Comparison of ENCODE assay signal across 14 cellular contexts in the genomic region with DNA sequence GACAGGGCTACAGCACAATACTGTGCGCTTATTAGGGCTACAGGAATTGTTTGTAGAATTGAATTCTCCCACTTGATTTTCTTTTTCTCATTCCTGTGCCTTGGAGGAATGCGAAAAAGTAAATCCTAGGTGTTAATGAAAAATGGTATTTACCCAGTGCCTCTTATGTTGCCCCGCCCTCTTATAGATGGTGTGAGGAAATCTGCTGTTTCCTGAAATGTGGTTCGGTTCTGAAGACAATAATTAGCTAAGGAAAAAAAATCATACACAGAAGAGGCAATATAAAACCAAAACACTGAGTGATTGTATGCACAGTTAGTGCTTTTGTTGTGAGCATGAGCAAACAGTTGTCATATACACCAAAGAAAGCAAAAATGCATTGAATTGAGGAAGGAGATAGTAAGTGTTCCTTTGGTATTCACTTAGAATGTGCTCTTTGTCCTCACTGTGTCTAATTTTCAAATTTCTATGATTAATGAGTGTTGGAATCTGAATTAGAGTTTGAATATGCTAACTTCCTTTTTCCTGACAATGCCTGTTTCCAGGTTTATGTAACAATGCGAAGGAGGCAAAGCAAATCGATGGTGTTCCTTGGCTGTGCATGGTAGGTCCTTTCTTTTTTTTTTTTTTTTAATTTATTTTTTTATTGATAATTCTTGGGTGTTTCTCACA.
"Had no signal": no experiment of that assay in that cellular context is flagged by ENCODE, and none has a peak within 500 bp of the region (broad histone marks: within the 10 kb centered on the region; RNA-seq: fewer than 3 reads in every experiment).

No MANE protein-coding gene starts in this region.

- DNase-seq: activated CD4-positive, alpha-beta T cell treated with anti-CD3 and anti-CD28 coated beads for 48 hours; activated naive CD4-positive, alpha-beta T cell treated with anti-CD3 and anti-CD28 coated beads for 36 hours; activated T-cell treated with anti-CD3 and anti-CD28 coated beads for 4 hours; central memory CD4-positive, alpha-beta T cell; effector memory CD8-positive, alpha-beta T cell; heart left ventricle; left ventricle myocardium inferior; stimulated activated CD4-positive, alpha-beta T cell treated with anti-CD3 and anti-CD28 coated beads, Interleukin-4, amount 100 ng/mL, for 4 hours; stimulated activated naive CD8-positive, alpha-beta T cell treated with anti-CD3 and anti-CD28 coated beads, Interleukin-15, amount 100 ng/mL, for 72 hours; T-cell; testis had no signal

- H3K4me1 Mint-ChIP-seq: activated T-helper 17 cell treated with anti-CD3 and anti-CD28 coated beads, Interleukin-2, amount 50 U/mL, for 72 hours; stimulated activated naive CD8-positive, alpha-beta T cell treated with anti-CD3 and anti-CD28 coated beads, Interleukin-15, amount 100 ng/mL, for 72 hours; T-cell had no signal

- H3K36me3 Mint-ChIP-seq: T-cell had no signal

- H3K27ac ChIP-seq: coronary artery, heart left ventricle, left ventricle myocardium inferior, testis had no signal

- H3K4me1 ChIP-seq: heart left ventricle, left ventricle myocardium inferior, testis had no signal

- H3K9me3 ChIP-seq: heart left ventricle, left ventricle myocardium inferior, testis had no signal

- H3K4me3 Mint-ChIP-seq: activated naive CD4-positive, alpha-beta T cell treated with anti-CD3 and anti-CD28 coated beads for 36 hours; activated T-helper 17 cell treated with anti-CD3 and anti-CD28 coated beads, Interleukin-2, amount 50 U/mL, for 72 hours; effector memory CD8-positive, alpha-beta T cell; stimulated activated naive CD8-positive, alpha-beta T cell treated with anti-CD3 and anti-CD28 coated beads, Interleukin-15, amount 100 ng/mL, for 72 hours; T-cell had no signal

- H3K9me3 Mint-ChIP-seq: activated naive CD4-positive, alpha-beta T cell treated with anti-CD3 and anti-CD28 coated beads for 36 hours; activated T-helper 17 cell treated with anti-CD3 and anti-CD28 coated beads, Interleukin-2, amount 50 U/mL, for 72 hours; effector memory CD8-positive, alpha-beta T cell; stimulated activated naive CD8-positive, alpha-beta T cell treated with anti-CD3 and anti-CD28 coated beads, Interleukin-15, amount 100 ng/mL, for 72 hours had no signal

- H3K36me3 ChIP-seq: heart left ventricle, left ventricle myocardium inferior had no signal

- H3K27ac Mint-ChIP-seq: activated naive CD4-positive, alpha-beta T cell treated with anti-CD3 and anti-CD28 coated beads for 36 hours; activated T-helper 17 cell treated with anti-CD3 and anti-CD28 coated beads, Interleukin-2, amount 50 U/mL, for 72 hours; effector memory CD8-positive, alpha-beta T cell; stimulated activated naive CD8-positive, alpha-beta T cell treated with anti-CD3 and anti-CD28 coated beads, Interleukin-15, amount 100 ng/mL, for 72 hours; T-cell had no signal

- H3K4me3 ChIP-seq: coronary artery, heart left ventricle, left ventricle myocardium inferior, testis had no signal

- ATAC-seq: activated T-helper 17 cell treated with anti-CD3 and anti-CD28 coated beads, Interleukin-2, amount 50 U/mL, for 72 hours; effector memory CD8-positive, alpha-beta T cell; esophagus mucosa; heart left ventricle; stimulated activated naive CD8-positive, alpha-beta T cell treated with anti-CD3 and anti-CD28 coated beads, Interleukin-15, amount 100 ng/mL, for 72 hours; T-cell had no signal

- H3K27me3 ChIP-seq: heart left ventricle, testis had no signal
